In the genomic region with DNA sequence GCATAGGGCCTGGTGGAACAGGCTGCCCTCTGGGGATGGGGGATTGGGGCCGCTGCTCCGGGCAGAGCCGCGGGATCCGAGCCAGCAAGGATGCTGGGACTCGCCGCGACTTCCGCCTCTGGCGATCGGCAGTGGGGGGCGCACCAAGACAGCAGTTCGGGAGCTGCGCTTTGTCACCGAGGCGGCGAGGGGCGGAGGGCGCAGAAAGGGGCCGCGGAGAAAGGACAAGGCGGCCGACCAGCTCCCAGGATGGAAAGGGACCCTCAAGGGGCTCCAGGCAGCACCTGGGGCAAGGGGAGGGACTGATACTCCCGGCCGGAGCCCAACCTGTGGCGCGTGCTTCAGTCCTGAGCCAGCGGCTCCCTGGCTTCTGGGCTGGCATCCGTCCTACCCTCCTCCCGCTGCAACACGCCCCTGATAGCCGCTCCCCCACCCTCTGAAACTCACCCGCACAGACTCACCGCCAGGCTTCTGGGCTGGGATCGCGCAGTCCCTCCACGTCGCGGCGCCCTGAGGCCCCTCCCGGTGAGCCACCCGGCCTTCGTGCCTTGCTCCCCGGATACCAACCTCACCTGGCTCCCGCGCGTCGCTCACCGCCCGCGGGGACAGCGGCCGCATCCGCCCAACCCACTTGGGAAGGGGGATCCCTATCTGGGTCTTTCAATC, we compare ENCODE assay signal across 8 cellular contexts. TPM values are rescaled to one million over a fixed set of nuclear protein-coding genes. Genes with fewer than 3 reads are reported as not detected.
DNase-seq lines count a peak whose midpoint lies in the region; ATAC-seq lines count a peak whose summit lies in the region.

No MANE protein-coding gene starts in this region.

- intact Hi-C loops in Right ventricle myocardium superior (cut with DNase I) = no loop called here

- ATAC-seq in Right ventricle myocardium superior (ENCODE audit: poor library complexity) (peak; percentile 75), GM18511 (IDR thresholded peaks at IDR 0.05; ENCODE audit: unreplicated experiment) (no peak), GM19324 (IDR thresholded peaks at IDR 0.05; ENCODE audit: low FRiP score, unreplicated experiment) (no peak), HG03378 (IDR thresholded peaks at IDR 0.05; ENCODE audit: unreplicated experiment) (no peak)

- DNase-seq in DMS 273 treated with DMSO at 0.1 percent for 48 hours (lab: John Stamatoyannopoulos, UW) = peak; percentile 32
- peak; percentile 92 for DNase-seq in HuH-7 (ENCODE audit: low spot score)
- DNase-seq in T1000 (lab: John Stamatoyannopoulos, UW) = peak; percentile 57
- peak; percentile 71 for DNase-seq in Right ventricle myocardium superior
- peak; percentile 87 for DNase-seq in retina

RNA-seq across cellular contexts. Expression of gene EVX1, which starts 7.1 kb away (rescaled TPM):
- not detected for total RNA-seq in Right ventricle myocardium superior

RNA-seq across cellular contexts. Expression of gene HOXA13, which starts 35.6 kb away (rescaled TPM):
- not detected for total RNA-seq in Right ventricle myocardium superior

RNA-seq across cellular contexts. Expression of gene HOXA11, which starts 50.5 kb away (rescaled TPM):
- total RNA-seq in Right ventricle myocardium superior = not detected

Comparison
In these comparisons a context has a peak if more than half of its experiments do, and no peak if none do; other contexts are left out.
1. DNase-seq: peak in every context shown above with its lines; median percentile 92 in HuH-7; 87 in retina; 71 in Right ventricle myocardium superior; 57 in T1000; 32 in DMS 273 treated with DMSO at 0.1 percent for 48 hours.